In the genomic region with DNA sequence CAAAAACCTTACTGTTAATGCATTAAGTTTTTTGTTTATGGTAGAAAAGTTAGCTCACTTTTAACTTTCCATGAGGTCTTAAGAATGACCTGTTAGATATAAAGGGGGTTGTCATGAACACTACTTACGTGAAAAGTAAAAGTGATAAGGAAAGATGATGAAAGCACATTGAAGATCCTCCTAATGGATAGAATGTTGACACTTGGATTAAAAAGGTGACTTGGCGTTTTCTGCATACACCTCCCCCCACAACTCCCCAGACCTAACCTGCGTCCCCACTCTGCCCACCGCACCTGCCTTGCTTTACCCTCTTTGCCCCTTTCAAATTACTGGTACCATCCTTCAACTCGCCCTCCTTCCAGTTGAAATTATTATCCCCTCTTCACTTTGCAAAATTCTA, we compare ENCODE assay signal across 1 cellular context.
TF ChIP-seq lines count a peak whose summit lies in the region.

No MANE protein-coding gene starts in this region.

TF ChIP-seq in K562, 482 proteins besides CTCF, POLR2A, EP300 and RAD21 (continues in another document):
- TF ChIP-seq, protein P1, sequence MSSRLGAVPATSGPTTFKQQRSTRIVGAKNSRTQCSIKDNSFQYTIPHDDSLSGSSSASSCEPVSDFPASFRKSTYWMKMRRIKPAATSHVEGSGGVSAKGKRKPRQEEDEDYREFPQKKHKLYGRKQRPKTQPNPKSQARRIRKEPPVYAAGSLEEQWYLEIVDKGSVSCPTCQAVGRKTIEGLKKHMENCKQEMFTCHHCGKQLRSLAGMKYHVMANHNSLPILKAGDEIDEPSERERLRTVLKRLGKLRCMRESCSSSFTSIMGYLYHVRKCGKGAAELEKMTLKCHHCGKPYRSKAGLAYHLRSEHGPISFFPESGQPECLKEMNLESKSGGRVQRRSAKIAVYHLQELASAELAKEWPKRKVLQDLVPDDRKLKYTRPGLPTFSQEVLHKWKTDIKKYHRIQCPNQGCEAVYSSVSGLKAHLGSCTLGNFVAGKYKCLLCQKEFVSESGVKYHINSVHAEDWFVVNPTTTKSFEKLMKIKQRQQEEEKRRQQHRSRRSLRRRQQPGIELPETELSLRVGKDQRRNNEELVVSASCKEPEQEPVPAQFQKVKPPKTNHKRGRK (tag; IDR thresholded peaks at IDR 0.05): no peak
- TF ChIP-seq RBM25 (IDR thresholded peaks at IDR 0.05; ENCODE audit: low read depth, low read length, severe bottlenecking) (no peak), THRAP3 (IDR thresholded peaks at IDR 0.05; ENCODE audit: borderline replicate concordance) (no peak), CEBPB (tag; IDR thresholded peaks at IDR 0.05) (no peak), DDX20 (tag; IDR thresholded peaks at IDR 0.05; ENCODE audit: low read depth) (no peak), MYC (IDR thresholded peaks at IDR 0.05; ENCODE audit: low read depth, low read length) (no peak), MYC (CRISPR knock-in tag; IDR thresholded peaks at IDR 0.05; ENCODE audit: borderline replicate concordance, low read depth) (no peak), ZC3H4 (CRISPR knock-in tag; IDR thresholded peaks at IDR 0.05; ENCODE audit: borderline replicate concordance) (no peak), SMAD2 (IDR thresholded peaks at IDR 0.05; ENCODE audit: low read depth, low read length) (no peak), TEAD1 (CRISPR knock-in tag; IDR thresholded peaks at IDR 0.05) (no peak), ARID1B (IDR thresholded peaks at IDR 0.05) (peak; percentile 68), IRF2 (CRISPR knock-in tag; IDR thresholded peaks at IDR 0.05) (no peak), ZNF143 (CRISPR knock-in tag; IDR thresholded peaks at IDR 0.05) (no peak), NEUROD1 (IDR thresholded peaks at IDR 0.05; ENCODE audit: borderline replicate concordance, low read depth, low read length, partially characterized antibody) (no peak), FOXA3 (CRISPR knock-in tag; conservative IDR thresholded peaks at IDR 0.05 in 1 of 2, IDR thresholded peaks at IDR 0.05 in 1 of 2) (peak in 1 of 2 experiments; percentile 45; a peak in 1 of 4 replicates), TRIM24 (IDR thresholded peaks at IDR 0.05) (peak in 1 of 2 experiments; percentile 58; a peak in 1 of 4 replicates), SAFB (IDR thresholded peaks at IDR 0.05; ENCODE audit: borderline replicate concordance, low read depth, low read length) (no peak), WHSC1 (IDR thresholded peaks at IDR 0.05; ENCODE audit: low read length) (no peak), ATF1 (CRISPR knock-in tag; IDR thresholded peaks at IDR 0.05) (no peak), ATF1 (tag; IDR thresholded peaks at IDR 0.05) (no peak), ZKSCAN1 (IDR thresholded peaks at IDR 0.05; ENCODE audit: low read depth, low read length) (no peak), BRCA1 (IDR thresholded peaks at IDR 0.05) (no peak), BRCA1 (CRISPR knock-in tag; IDR thresholded peaks at IDR 0.05) (no peak), POLR2G (IDR thresholded peaks at IDR 0.05; ENCODE audit: low read depth, low read length) (no peak), ZNF77 (CRISPR knock-in tag; IDR thresholded peaks at IDR 0.05) (no peak), MXI1 (IDR thresholded peaks at IDR 0.05; ENCODE audit: low read depth, low read length) (no peak), HNRNPL (IDR thresholded peaks at IDR 0.05; ENCODE audit: low read depth, low read length) (no peak), BCL6 (CRISPR knock-in tag; IDR thresholded peaks at IDR 0.05) (no peak), ZNF274 (IDR thresholded peaks at IDR 0.05; ENCODE audit: borderline replicate concordance, low read depth, low read length) (no peak), FUS (optimal IDR thresholded peaks at IDR 0.05; ENCODE audit: low read depth, low read length) (no peak), MAFK (IDR thresholded peaks at IDR 0.05; ENCODE audit: low read length) (peak; percentile 52; the same call in 1 of the 2 replicates), TBL1XR1 (IDR thresholded peaks at IDR 0.05; ENCODE audit: low read length in 2 of 2) (no peak), CAMTA2 (CRISPR knock-in tag; conservative IDR thresholded peaks at IDR 0.05) (no peak), MAFG (tag; conservative IDR thresholded peaks at IDR 0.05) (peak; percentile 72), CHCHD3 (CRISPR knock-in tag; IDR thresholded peaks at IDR 0.05) (no peak), SNRNP70 (optimal IDR thresholded peaks at IDR 0.05; ENCODE audit: low read depth, low read length) (no peak), ZNF408 (CRISPR knock-in tag; IDR thresholded peaks at IDR 0.05; ENCODE audit: low read depth) (no peak), ZNF133 (CRISPR knock-in tag; IDR thresholded peaks at IDR 0.05) (no peak), RBM34 (IDR thresholded peaks at IDR 0.05; ENCODE audit: borderline replicate concordance, insufficient read depth, low read length) (no peak), ZNF239 (CRISPR knock-in tag; IDR thresholded peaks at IDR 0.05) (no peak), NCOA1 (IDR thresholded peaks at IDR 0.05; ENCODE audit: low read depth) (peak; percentile 28; the same call in 1 of the 2 replicates), ESRRA (IDR thresholded peaks at IDR 0.05; ENCODE audit: borderline replicate concordance, low read depth) (no peak), TSC22D4 (tag; IDR thresholded peaks at IDR 0.05) (no peak)
- TF ChIP-seq, protein P2, sequence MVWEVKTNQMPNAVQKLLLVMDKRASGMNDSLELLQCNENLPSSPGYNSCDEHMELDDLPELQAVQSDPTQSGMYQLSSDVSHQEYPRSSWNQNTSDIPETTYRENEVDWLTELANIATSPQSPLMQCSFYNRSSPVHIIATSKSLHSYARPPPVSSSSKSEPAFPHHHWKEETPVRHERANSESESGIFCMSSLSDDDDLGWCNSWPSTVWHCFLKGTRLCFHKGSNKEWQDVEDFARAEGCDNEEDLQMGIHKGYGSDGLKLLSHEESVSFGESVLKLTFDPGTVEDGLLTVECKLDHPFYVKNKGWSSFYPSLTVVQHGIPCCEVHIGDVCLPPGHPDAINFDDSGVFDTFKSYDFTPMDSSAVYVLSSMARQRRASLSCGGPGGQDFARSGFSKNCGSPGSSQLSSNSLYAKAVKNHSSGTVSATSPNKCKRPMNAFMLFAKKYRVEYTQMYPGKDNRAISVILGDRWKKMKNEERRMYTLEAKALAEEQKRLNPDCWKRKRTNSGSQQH (CRISPR knock-in tag; IDR thresholded peaks at IDR 0.05): no peak
- TF ChIP-seq, protein P3, sequence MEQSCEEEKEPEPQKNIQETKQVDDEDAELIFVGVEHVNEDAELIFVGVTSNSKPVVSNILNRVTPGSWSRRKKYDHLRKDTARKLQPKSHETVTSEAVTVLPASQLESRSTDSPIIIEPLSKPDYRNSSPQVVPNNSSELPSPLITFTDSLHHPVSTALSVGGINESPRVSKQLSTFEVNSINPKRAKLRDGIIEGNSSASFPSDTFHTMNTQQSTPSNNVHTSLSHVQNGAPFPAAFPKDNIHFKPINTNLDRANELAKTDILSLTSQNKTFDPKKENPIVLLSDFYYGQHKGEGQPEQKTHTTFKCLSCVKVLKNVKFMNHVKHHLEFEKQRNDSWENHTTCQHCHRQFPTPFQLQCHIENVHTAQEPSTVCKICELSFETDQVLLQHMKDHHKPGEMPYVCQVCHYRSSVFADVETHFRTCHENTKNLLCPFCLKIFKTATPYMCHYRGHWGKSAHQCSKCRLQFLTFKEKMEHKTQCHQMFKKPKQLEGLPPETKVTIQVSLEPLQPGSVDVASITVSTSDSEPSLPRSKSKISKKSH (CRISPR knock-in tag; IDR thresholded peaks at IDR 0.05): no peak
- TF ChIP-seq, protein P4, sequence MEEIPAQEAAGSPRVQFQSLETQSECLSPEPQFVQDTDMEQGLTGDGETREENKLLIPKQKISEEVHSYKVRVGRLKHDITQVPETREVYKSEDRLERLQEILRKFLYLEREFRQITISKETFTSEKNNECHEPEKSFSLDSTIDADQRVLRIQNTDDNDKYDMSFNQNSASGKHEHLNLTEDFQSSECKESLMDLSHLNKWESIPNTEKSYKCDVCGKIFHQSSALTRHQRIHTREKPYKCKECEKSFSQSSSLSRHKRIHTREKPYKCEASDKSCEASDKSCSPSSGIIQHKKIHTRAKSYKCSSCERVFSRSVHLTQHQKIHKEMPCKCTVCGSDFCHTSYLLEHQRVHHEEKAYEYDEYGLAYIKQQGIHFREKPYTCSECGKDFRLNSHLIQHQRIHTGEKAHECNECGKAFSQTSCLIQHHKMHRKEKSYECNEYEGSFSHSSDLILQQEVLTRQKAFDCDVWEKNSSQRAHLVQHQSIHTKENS (CRISPR knock-in tag; IDR thresholded peaks at IDR 0.05): no peak
- TF ChIP-seq, protein P5, sequence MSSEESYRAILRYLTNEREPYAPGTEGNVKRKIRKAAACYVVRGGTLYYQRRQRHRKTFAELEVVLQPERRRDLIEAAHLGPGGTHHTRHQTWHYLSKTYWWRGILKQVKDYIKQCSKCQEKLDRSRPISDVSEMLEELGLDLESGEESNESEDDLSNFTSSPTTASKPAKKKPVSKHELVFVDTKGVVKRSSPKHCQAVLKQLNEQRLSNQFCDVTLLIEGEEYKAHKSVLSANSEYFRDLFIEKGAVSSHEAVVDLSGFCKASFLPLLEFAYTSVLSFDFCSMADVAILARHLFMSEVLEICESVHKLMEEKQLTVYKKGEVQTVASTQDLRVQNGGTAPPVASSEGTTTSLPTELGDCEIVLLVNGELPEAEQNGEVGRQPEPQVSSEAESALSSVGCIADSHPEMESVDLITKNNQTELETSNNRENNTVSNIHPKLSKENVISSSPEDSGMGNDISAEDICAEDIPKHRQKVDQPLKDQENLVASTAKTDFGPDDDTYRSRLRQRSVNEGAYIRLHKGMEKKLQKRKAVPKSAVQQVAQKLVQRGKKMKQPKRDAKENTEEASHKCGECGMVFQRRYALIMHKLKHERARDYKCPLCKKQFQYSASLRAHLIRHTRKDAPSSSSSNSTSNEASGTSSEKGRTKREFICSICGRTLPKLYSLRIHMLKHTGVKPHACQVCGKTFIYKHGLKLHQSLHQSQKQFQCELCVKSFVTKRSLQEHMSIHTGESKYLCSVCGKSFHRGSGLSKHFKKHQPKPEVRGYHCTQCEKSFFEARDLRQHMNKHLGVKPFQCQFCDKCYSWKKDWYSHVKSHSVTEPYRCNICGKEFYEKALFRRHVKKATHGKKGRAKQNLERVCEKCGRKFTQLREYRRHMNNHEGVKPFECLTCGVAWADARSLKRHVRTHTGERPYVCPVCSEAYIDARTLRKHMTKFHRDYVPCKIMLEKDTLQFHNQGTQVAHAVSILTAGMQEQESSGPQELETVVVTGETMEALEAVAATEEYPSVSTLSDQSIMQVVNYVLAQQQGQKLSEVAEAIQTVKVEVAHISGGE (CRISPR knock-in tag; IDR thresholded peaks at IDR 0.05): no peak
- TF ChIP-seq, protein P6, sequence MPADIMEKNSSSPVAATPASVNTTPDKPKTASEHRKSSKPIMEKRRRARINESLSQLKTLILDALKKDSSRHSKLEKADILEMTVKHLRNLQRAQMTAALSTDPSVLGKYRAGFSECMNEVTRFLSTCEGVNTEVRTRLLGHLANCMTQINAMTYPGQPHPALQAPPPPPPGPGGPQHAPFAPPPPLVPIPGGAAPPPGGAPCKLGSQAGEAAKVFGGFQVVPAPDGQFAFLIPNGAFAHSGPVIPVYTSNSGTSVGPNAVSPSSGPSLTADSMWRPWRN (IDR thresholded peaks at IDR 0.05; ENCODE audit: low read depth): 0 out of 2 replicates have a peak, but pooled peaks have one; percentile 1
- TF ChIP-seq, protein P7, sequence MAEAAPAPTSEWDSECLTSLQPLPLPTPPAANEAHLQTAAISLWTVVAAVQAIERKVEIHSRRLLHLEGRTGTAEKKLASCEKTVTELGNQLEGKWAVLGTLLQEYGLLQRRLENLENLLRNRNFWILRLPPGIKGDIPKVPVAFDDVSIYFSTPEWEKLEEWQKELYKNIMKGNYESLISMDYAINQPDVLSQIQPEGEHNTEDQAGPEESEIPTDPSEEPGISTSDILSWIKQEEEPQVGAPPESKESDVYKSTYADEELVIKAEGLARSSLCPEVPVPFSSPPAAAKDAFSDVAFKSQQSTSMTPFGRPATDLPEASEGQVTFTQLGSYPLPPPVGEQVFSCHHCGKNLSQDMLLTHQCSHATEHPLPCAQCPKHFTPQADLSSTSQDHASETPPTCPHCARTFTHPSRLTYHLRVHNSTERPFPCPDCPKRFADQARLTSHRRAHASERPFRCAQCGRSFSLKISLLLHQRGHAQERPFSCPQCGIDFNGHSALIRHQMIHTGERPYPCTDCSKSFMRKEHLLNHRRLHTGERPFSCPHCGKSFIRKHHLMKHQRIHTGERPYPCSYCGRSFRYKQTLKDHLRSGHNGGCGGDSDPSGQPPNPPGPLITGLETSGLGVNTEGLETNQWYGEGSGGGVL (CRISPR knock-in tag; IDR thresholded peaks at IDR 0.05): no peak
- TF ChIP-seq, protein P8, sequence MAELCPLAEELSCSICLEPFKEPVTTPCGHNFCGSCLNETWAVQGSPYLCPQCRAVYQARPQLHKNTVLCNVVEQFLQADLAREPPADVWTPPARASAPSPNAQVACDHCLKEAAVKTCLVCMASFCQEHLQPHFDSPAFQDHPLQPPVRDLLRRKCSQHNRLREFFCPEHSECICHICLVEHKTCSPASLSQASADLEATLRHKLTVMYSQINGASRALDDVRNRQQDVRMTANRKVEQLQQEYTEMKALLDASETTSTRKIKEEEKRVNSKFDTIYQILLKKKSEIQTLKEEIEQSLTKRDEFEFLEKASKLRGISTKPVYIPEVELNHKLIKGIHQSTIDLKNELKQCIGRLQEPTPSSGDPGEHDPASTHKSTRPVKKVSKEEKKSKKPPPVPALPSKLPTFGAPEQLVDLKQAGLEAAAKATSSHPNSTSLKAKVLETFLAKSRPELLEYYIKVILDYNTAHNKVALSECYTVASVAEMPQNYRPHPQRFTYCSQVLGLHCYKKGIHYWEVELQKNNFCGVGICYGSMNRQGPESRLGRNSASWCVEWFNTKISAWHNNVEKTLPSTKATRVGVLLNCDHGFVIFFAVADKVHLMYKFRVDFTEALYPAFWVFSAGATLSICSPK (IDR thresholded peaks at IDR 0.05; ENCODE audit: borderline replicate concordance): no peak
- TF ChIP-seq, protein P9, sequence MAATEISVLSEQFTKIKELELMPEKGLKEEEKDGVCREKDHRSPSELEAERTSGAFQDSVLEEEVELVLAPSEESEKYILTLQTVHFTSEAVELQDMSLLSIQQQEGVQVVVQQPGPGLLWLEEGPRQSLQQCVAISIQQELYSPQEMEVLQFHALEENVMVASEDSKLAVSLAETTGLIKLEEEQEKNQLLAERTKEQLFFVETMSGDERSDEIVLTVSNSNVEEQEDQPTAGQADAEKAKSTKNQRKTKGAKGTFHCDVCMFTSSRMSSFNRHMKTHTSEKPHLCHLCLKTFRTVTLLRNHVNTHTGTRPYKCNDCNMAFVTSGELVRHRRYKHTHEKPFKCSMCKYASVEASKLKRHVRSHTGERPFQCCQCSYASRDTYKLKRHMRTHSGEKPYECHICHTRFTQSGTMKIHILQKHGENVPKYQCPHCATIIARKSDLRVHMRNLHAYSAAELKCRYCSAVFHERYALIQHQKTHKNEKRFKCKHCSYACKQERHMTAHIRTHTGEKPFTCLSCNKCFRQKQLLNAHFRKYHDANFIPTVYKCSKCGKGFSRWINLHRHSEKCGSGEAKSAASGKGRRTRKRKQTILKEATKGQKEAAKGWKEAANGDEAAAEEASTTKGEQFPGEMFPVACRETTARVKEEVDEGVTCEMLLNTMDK (IDR thresholded peaks at IDR 0.05; ENCODE audit: borderline replicate concordance, insufficient read depth, low read depth, low read length, poor library complexity, severe bottlenecking): no peak
- TF ChIP-seq, protein P10, sequence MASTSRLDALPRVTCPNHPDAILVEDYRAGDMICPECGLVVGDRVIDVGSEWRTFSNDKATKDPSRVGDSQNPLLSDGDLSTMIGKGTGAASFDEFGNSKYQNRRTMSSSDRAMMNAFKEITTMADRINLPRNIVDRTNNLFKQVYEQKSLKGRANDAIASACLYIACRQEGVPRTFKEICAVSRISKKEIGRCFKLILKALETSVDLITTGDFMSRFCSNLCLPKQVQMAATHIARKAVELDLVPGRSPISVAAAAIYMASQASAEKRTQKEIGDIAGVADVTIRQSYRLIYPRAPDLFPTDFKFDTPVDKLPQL (IDR thresholded peaks at IDR 0.05; ENCODE audit: extremely low read depth, insufficient read length): no peak
